ENCODE assay signal across 32 cellular contexts in genomic region chr16:23092072-23092800, GRCh38.
"Had no signal": no experiment of that assay in that cellular context is flagged by ENCODE, and none has a peak within 500 bp of the region (broad histone marks: within the 10 kb centered on the region; RNA-seq: fewer than 3 reads in every experiment).

No MANE protein-coding gene starts in this region.

- ATAC-seq: activated CD4-positive, CD25-positive, alpha-beta regulatory T cell treated with anti-CD3 and anti-CD28 coated beads, Interleukin-2, amount 50 U/mL, for 24 hours; activated CD8-positive, alpha-beta T cell treated with anti-CD3 and anti-CD28 coated beads for 36 hours; activated T-cell treated with anti-CD3 and anti-CD28 coated beads, Interleukin-2, amount 50 U/mL, for 4 hours; activated T-helper 17 cell treated with anti-CD3 and anti-CD28 coated beads, Interleukin-2, amount 50 U/mL, for 72 hours; gastrocnemius medialis; heart left ventricle; T-helper 17 cell had no signal

- H3K4me3 ChIP-seq: ascending aorta, breast epithelium, cardiac muscle cell, colonic mucosa, gastrocnemius medialis, heart left ventricle had no signal

- H3K36me3 ChIP-seq: breast epithelium, colonic mucosa had no signal

- H3K27me3 ChIP-seq: ascending aorta, breast epithelium, cardiac muscle cell, colonic mucosa, gastrocnemius medialis, heart left ventricle had no signal

- DNase-seq: activated B cell treated with CpG ODN at 0.5 μM for 24 hours; activated CD4-positive, alpha-beta T cell treated with anti-CD3 and anti-CD28 coated beads for 48 hours; activated CD4-positive, alpha-beta T cell treated with anti-CD3 and anti-CD28 coated beads, Interleukin-2, amount 50 U/mL, for 1 hour; activated CD4-positive, alpha-beta T cell treated with anti-CD3 and anti-CD28 coated beads, Interleukin-2, amount 50 U/mL, for 48 hours; activated CD8-positive, alpha-beta memory T cell treated with anti-CD3 and anti-CD28 coated beads for 24 hours; activated CD8-positive, alpha-beta T cell treated with anti-CD3 and anti-CD28 coated beads for 36 hours; activated effector memory CD4-positive, alpha-beta T cell treated with Interleukin-2 at 50 U/mL for 16 hours; activated gamma-delta T cell treated with Interleukin-2 at 50 U/mL for 16 hours; activated naive CD4-positive, alpha-beta T cell treated with anti-CD3 and anti-CD28 coated beads, Interleukin-2, amount 50 U/mL, for 16 hours; activated naive CD4-positive, alpha-beta T cell treated with Interleukin-2 at 50 U/mL for 16 hours; activated T-cell treated with anti-CD3 and anti-CD28 coated beads, Interleukin-2, amount 50 U/mL, for 4 hours; amniotic stem cell; central memory CD4-positive, alpha-beta T cell; cerebellar nuclear complex; colonic mucosa; effector CD8-positive, alpha-beta T cell; foreskin fibroblast; gastrocnemius medialis; glutamatergic neuron; heart left ventricle; T-helper 1 cell; T-helper 17 cell; T1000; WERI-Rb-1 had no signal

- H3K27ac ChIP-seq: ascending aorta, breast epithelium, cardiac muscle cell, colonic mucosa, epithelial cell of prostate, gastrocnemius medialis, heart left ventricle, WERI-Rb-1 had no signal

- H3K9me3 ChIP-seq: ascending aorta, breast epithelium, colonic mucosa, gastrocnemius medialis, heart left ventricle had no signal

- H3K4me1 ChIP-seq: ascending aorta, breast epithelium, colonic mucosa had no signal

- FAIRE-seq: endometrium, endothelial cell of umbilical vein had no signal
